In the genomic region with DNA sequence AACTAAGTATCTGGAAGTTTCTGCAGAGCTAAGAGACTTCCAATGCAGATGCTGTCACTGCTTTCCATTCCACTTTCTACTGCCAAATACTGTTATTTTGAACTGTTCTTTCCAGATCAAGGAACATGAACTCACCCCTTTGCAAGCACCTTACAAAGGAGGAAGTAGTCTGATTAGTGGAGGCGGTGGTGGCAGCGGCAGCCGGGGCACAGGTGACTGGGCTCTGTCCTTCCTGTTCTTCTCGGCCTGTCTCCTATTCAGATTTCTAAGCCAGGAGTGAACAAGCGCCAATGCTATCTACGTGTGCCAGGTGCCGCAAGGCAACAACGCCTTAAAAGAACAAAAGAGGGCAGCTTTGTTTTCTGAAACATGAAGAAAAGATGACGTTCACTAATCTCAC, we compare ENCODE assay signal across 20 cellular contexts. TPM values are rescaled to one million over a fixed set of nuclear protein-coding genes. Genes with fewer than 3 reads are reported as not detected.
DNase-seq lines count a peak whose midpoint lies in the region; ATAC-seq, FAIRE-seq and TF ChIP-seq lines count a peak whose summit lies in the region.
"Had no signal": no experiment of that assay in that cellular context is flagged by ENCODE, and none has a peak within 500 bp of the region (broad histone marks: within the 10 kb centered on the region; RNA-seq: fewer than 3 reads in every experiment).

No MANE protein-coding gene starts in this region.

- 0 out of 2 replicates have a peak overlapping the region, but pooled peaks have one; percentile 18 for H2AFZ ChIP-seq in OCI-LY3 (ENCODE audit: low read depth, low read length)

- H3K36me3 ChIP-seq in OCI-LY3 (replicated peaks; ENCODE audit: low read depth, low read length) (no peaks in the 10 kb centered on the region), mucosa of descending colon (ENCODE audit: low read depth) (no peaks in the 10 kb centered on the region), H7 (replicated peaks; ENCODE audit: control insufficient read depth, insufficient read depth, low read length) (no peaks in the 10 kb centered on the region)
- H3K36me3 ChIP-seq: HAP-1 had no signal

- TF ChIP-seq CTCF in C4-2B (conservative IDR thresholded peaks at IDR 0.05) = no peak
- no peak for TF ChIP-seq CTCF in OCI-LY3 (IDR thresholded peaks at IDR 0.05; ENCODE audit: low read depth, low read length)
- no peak for TF ChIP-seq CTCF in mucosa of descending colon (IDR thresholded peaks at IDR 0.05)

- TF ChIP-seq POLR2A in GM12891 (IDR thresholded peaks at IDR 0.05; ENCODE audit: low read depth, low read length) = no peak

- intact Hi-C loops in mucosa of descending colon (cut with DNase I, micrococcal nuclease) = no loop called here

- H3K27me3 ChIP-seq in OCI-LY3 (ENCODE audit: low read depth, low read length) (no peaks in the 10 kb centered on the region), H7 (ENCODE audit: control insufficient read depth, insufficient read depth, low read length) (no peaks in the 10 kb centered on the region)

- no peaks in the 10 kb centered on the region for H4K20me1 ChIP-seq in OCI-LY3 (ENCODE audit: insufficient read depth, low read length)

- DNase-seq in GM12891 (ENCODE audit: insufficient read length, low spot score) = no peak
- no peak for DNase-seq in mucosa of descending colon
- no peak for DNase-seq in GF-D8 (lab: John Stamatoyannopoulos, UW)
- DNase-seq in H7 = no peak
- no peak for DNase-seq in AG20443 (ENCODE audit: low spot score)
- DNase-seq: COR-L47, endodermal cell, head of caudate nucleus, IMR-90, MV-4-11, NCI-H2081, occipital lobe, right cardiac atrium, SHP77, T-helper 1 cell had no signal

- peak; percentile 35 for FAIRE-seq in GM12891 (lab: Jason Lieb, UNC)

- peak overlapping the region; percentile 50 for H3K4me2 ChIP-seq in OCI-LY3 (ENCODE audit: low read length)

- H3K4me1 ChIP-seq in OCI-LY3 (ENCODE audit: low read length) = peaks cover 20% of the 10 kb centered on the region
- no peaks in the 10 kb centered on the region for H3K4me1 ChIP-seq in mucosa of descending colon (ENCODE audit: low read depth)
- H3K4me1 ChIP-seq: HAP-1 had no signal

- no peaks in the 10 kb centered on the region for H3K79me2 ChIP-seq in OCI-LY3 (ENCODE audit: low read length)

- H3K4me3 ChIP-seq in OCI-LY3 (ENCODE audit: low read length) (peak overlapping the region; percentile 18; the same call in 1 of the 2 replicates), mucosa of descending colon (no peak overlapping the region), H7 (ENCODE audit: insufficient read depth, low read depth, low read length) (no peak overlapping the region)
- H3K4me3 ChIP-seq: HAP-1 had no signal

- no peaks in the 10 kb centered on the region for H3K9me3 ChIP-seq in OCI-LY3 (ENCODE audit: insufficient read depth, low read length)
- H3K9me3 ChIP-seq in mucosa of descending colon = no peaks in the 10 kb centered on the region
- H3K9me3 ChIP-seq: HAP-1 had no signal

- H3K27ac ChIP-seq in C4-2B (peak overlapping the region; percentile 28), OCI-LY3 (ENCODE audit: low read length) (no peak overlapping the region)

- H3K9ac ChIP-seq in OCI-LY3 (ENCODE audit: low read length) = no peak overlapping the region

- ATAC-seq in mucosa of descending colon = peak; percentile 66
- ATAC-seq in HG03045 (IDR thresholded peaks at IDR 0.05; ENCODE audit: unreplicated experiment) = no peak
- ATAC-seq: right cardiac atrium; stimulated activated effector memory CD8-positive, alpha-beta T cell treated with anti-CD3 and anti-CD28 coated beads, Interleukin-12 subunit alpha, Interleukin-12 subunit beta, amount 100 ng/mL, for 72 hours had no signal

TF ChIP-seq in GM12891, 5 proteins besides CTCF, POLR2A, EP300 and RAD21:
- TF ChIP-seq POLR2AphosphoS5 (IDR thresholded peaks at IDR 0.05; ENCODE audit: low read depth, low read length) (no peak), TAF1 (IDR thresholded peaks at IDR 0.05; ENCODE audit: low read depth, low read length) (no peak), POU2F2 (IDR thresholded peaks at IDR 0.05; ENCODE audit: low read depth, low read length) (no peak), SPI1 (IDR thresholded peaks at IDR 0.05; ENCODE audit: low read depth, low read length) (no peak), PAX5 (IDR thresholded peaks at IDR 0.05; ENCODE audit: insufficient read depth, low read length, severe bottlenecking) (no peak)

RNA-seq across cellular contexts. Expression of a gene that starts 44.9 kb away (rescaled TPM):
- polyA plus RNA-seq in GM12891 (2012; ENCODE audit: low read depth, missing spikeins) = not detected
- total RNA-seq in mucosa of descending colon = 10 to 100 TPM; 17.1 to 33.4 (median 28.7) TPM
- total RNA-seq in H7 (2014; rRNA removed; shearing (Covaris generic)) = 2.7 and 6.8 TPM in 2 replicates
